Comparison of ENCODE assay signal across 1 cellular context in genomic region chr4:4670869-4671268, GRCh38.
TF ChIP-seq lines count a peak whose summit lies in the region.

No MANE protein-coding gene starts in this region.

TF ChIP-seq in HepG2, 621 proteins besides CTCF, POLR2A, EP300 and RAD21 (continued from another document):
- TF ChIP-seq ARID2 (CRISPR knock-in tag; IDR thresholded peaks at IDR 0.05; ENCODE audit: borderline replicate concordance) (no peak), RARA (CRISPR knock-in tag; IDR thresholded peaks at IDR 0.05) (peak; percentile 28; the same call in 1 of the 2 replicates), MYPOP (CRISPR knock-in tag; IDR thresholded peaks at IDR 0.05) (no peak), PITX1 (CRISPR knock-in tag; IDR thresholded peaks at IDR 0.05) (peak; percentile 40; the same call in 1 of the 2 replicates), SUZ12 (IDR thresholded peaks at IDR 0.05; ENCODE audit: low read depth, low read length) (no peak), ZMYM3 (CRISPR knock-in tag; IDR thresholded peaks at IDR 0.05) (0 out of 2 replicates have a peak, but pooled peaks have one; percentile 25), ZNF501 (CRISPR knock-in tag; IDR thresholded peaks at IDR 0.05) (0 out of 2 replicates have a peak, but pooled peaks have one; percentile 22), POLR2AphosphoS5 (IDR thresholded peaks at IDR 0.05; ENCODE audit: low read depth, low read length) (no peak), NBN (conservative IDR thresholded peaks at IDR 0.05) (no peak), HMGXB4 (CRISPR knock-in tag; IDR thresholded peaks at IDR 0.05; ENCODE audit: borderline replicate concordance in 1 of 2, low read depth in 1 of 2) (no peak)
